12 cellular contexts compared by ENCODE assay signal in the genomic region with DNA sequence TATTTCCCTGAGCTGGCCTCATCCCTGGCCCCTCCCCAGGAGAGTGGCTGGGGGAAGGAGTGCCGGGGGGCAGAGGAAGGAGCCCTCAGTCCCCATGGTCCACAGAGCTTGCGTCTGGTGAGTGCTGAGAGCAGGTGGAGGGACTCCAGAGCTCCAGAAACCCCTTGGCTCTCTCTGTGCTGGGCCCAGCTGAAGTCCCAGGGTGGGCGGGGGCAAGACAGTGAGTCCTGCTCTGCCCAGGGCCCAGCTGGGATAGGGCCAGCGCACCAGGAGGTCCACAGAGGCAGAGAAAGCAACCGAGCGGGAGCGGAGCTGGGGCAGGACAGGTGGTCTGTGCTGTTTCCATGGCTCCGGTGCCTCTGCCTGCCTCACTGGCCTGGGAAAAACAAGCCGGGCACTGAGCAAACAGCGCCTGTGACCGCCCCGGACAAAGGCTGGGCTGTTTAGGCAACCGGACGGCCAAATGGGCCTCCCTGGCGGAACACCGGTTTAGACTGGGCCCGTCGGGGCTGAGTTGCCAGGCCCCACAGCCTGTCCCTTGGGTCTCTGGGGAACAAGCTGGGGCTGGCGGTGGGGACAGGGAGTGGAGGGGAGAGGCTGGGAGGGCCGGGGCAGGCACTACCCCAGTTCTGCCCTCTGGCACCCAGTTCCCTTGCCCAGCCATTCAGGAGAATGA. TPM values are rescaled to one million over a fixed set of nuclear protein-coding genes. Genes with fewer than 3 reads are reported as not detected.
DNase-seq lines count a peak whose midpoint lies in the region; ATAC-seq and TF ChIP-seq lines count a peak whose summit lies in the region.
"Had no signal": no experiment of that assay in that cellular context is flagged by ENCODE, and none has a peak within 500 bp of the region (broad histone marks: within the 10 kb centered on the region; RNA-seq: fewer than 3 reads in every experiment).

No MANE protein-coding gene starts in this region.

- peaks cover 9% of the 10 kb centered on the region for H3K4me1 Mint-ChIP-seq in activated T-helper 1 cell treated with anti-CD3 and anti-CD28 coated beads, Interleukin-12 subunit alpha, Interleukin-12 subunit beta, Interleukin-2, Interleukin-4 antibody, amounts not matched to agents 30 ng/mL and 10 ng/mL and 1 ng/mL, durations not matched to agents 14 hours and 24 hours and 36 hours (ENCODE audit: low read depth)

- TF ChIP-seq EP300 in stomach (IDR thresholded peaks at IDR 0.05): no peak

- H3K36me3 ChIP-seq in esophagus squamous epithelium (no peaks in the 10 kb centered on the region), mesenchymal stem cell (ENCODE audit: control insufficient read depth in 1 of 2, insufficient read depth in 2 of 2, low read depth in 1 of 2, low read length in 2 of 2) (peaks cover 0 to 3% of the 10 kb centered on the region in 2 experiments), stomach (no peaks in the 10 kb centered on the region), PC-9 (ENCODE audit: low read depth) (no peaks in the 10 kb centered on the region)

- H3K36me3 Mint-ChIP-seq in activated T-helper 1 cell treated with anti-CD3 and anti-CD28 coated beads, Interleukin-12 subunit alpha, Interleukin-12 subunit beta, Interleukin-2, Interleukin-4 antibody, amounts not matched to agents 30 ng/mL and 10 ng/mL and 1 ng/mL, durations not matched to agents 14 hours and 24 hours and 36 hours (ENCODE audit: low read depth): no peaks in the 10 kb centered on the region

- H3K14ac ChIP-seq in mesenchymal stem cell (ENCODE audit: low read length in 2 of 2): no peak overlapping the region

- no peaks in the 10 kb centered on the region for H3K9me2 ChIP-seq in PC-9 (ENCODE audit: insufficient read depth)

- WGBS in esophagus squamous epithelium, 2 donors: 60 to 84% methylated on average over 1 to 6 of the region's 20 CpGs
- WGBS in mesenchymal stem cell: 96% methylated on average over 20 of the region's 20 CpGs
- 53 to 80% (median 71%) methylated on average over 6 to 20 of the region's 20 CpGs for WGBS in stomach, 5 donors

- DNase-seq in RWPE1 (ENCODE audit: low spot score) (no peak), esophagus squamous epithelium (lab: John Stamatoyannopoulos, UW) (no peak), mesenchymal stem cell (no peak), stomach (peak; percentile 72), PC-9 (no peak), cortex of kidney (lab: John Stamatoyannopoulos, UW) (no peak)
- no peak for DNase-seq in activated T-helper 1 cell treated with anti-CD3 and anti-CD28 coated beads, Interleukin-12 subunit alpha, Interleukin-12 subunit beta, Interleukin-2, Interleukin-4 antibody, amounts not matched to agents 30 ng/mL and 10 ng/mL and 1 ng/mL, durations not matched to agents 14 hours and 24 hours and 36 hours (ENCODE audit: low spot score)
- DNase-seq: COR-L47; NCI-H1105 treated with DMSO at 0.1 percent for 48 hours; stimulated activated naive CD8-positive, alpha-beta T cell treated with anti-CD3 and anti-CD28 coated beads, Interleukin-15, Interleukin-2, amounts not matched to agents 100 U/mL and 50 U/mL, for 24 hours; T-helper 9 cell had no signal

- H3F3A ChIP-seq in PC-9 (ENCODE audit: insufficient read depth, low read depth): peaks cover 43% of the 10 kb centered on the region

- peak overlapping the region; percentile 100 for H3K27ac ChIP-seq in RWPE1
- H3K27ac ChIP-seq in esophagus squamous epithelium: peak overlapping the region; percentile 72 to 97 (median 93)
- no peak overlapping the region for H3K27ac ChIP-seq in mesenchymal stem cell (ENCODE audit: low read length, poor library complexity, severe bottlenecking)
- peak overlapping the region; percentile 60 to 98 (median 97) for H3K27ac ChIP-seq in stomach
- H3K27ac ChIP-seq in PC-9: no peak overlapping the region

- peak overlapping the region; percentile 69 for H2AK5ac ChIP-seq in mesenchymal stem cell (ENCODE audit: low read length, severe bottlenecking)

- peak overlapping the region; percentile 9 for H4K91ac ChIP-seq in mesenchymal stem cell (ENCODE audit: low read length)

- no peak overlapping the region for H4K8ac ChIP-seq in mesenchymal stem cell (ENCODE audit: low read length)

- H2BK12ac ChIP-seq in mesenchymal stem cell (ENCODE audit: low read length in 2 of 2): peak overlapping the region in 1 of 2 experiments; percentile 3

- POLR2A ChIA-PET in RWPE1 (lab: Yijun Ruan, JAX; ENCODE audit: low non-redundant PET) (no interaction called here), PC-9 (lab: Charles Lee; ENCODE audit: unreplicated experiment) (no interaction called here)

- H3K27me3 ChIP-seq in esophagus squamous epithelium: no peaks in the 10 kb centered on the region
- no peaks in the 10 kb centered on the region for H3K27me3 ChIP-seq in mesenchymal stem cell (ENCODE audit: control insufficient read depth in 1 of 2, insufficient read depth in 1 of 2, low read length in 2 of 2)
- no peaks in the 10 kb centered on the region for H3K27me3 ChIP-seq in stomach
- no peaks in the 10 kb centered on the region for H3K27me3 ChIP-seq in PC-9 (ENCODE audit: insufficient read depth, low read depth)

- H3K27ac Mint-ChIP-seq in activated T-helper 1 cell treated with anti-CD3 and anti-CD28 coated beads, Interleukin-12 subunit alpha, Interleukin-12 subunit beta, Interleukin-2, Interleukin-4 antibody, amounts not matched to agents 30 ng/mL and 10 ng/mL and 1 ng/mL, durations not matched to agents 14 hours and 24 hours and 36 hours: no peak overlapping the region

- no peak overlapping the region for H2BK5ac ChIP-seq in mesenchymal stem cell (ENCODE audit: low read depth, low read length, poor library complexity, severe bottlenecking)

- H3K4me1 ChIP-seq in esophagus squamous epithelium (peaks cover 40 to 94% (median 64%) of the 10 kb centered on the region in 3 donors), mesenchymal stem cell (ENCODE audit: control insufficient read depth, insufficient read depth, low read depth, low read length) (peaks cover 68% of the 10 kb centered on the region), stomach (peaks cover 40 to 67% (median 64%) of the 10 kb centered on the region in 4 donors), PC-9 (replicated peaks; ENCODE audit: insufficient read depth) (peaks cover 49% of the 10 kb centered on the region)

- no TSS peak for BruUV-seq in PC-9 (replicated peaks; lab: Mats Ljungman, UMichigan)

- peaks cover 3% of the 10 kb centered on the region for H3K79me1 ChIP-seq in mesenchymal stem cell (replicated peaks; ENCODE audit: low read length, poor library complexity, severe bottlenecking)

- peak overlapping the region; percentile 63 for H2BK15ac ChIP-seq in mesenchymal stem cell (ENCODE audit: low read depth, poor library complexity, severe bottlenecking)

- H3K9ac ChIP-seq in mesenchymal stem cell (ENCODE audit: low read length): peak overlapping the region; percentile 63

- peaks cover 4% of the 10 kb centered on the region for H3K9me3 Mint-ChIP-seq in activated T-helper 1 cell treated with anti-CD3 and anti-CD28 coated beads, Interleukin-12 subunit alpha, Interleukin-12 subunit beta, Interleukin-2, Interleukin-4 antibody, amounts not matched to agents 30 ng/mL and 10 ng/mL and 1 ng/mL, durations not matched to agents 14 hours and 24 hours and 36 hours

- ATAC-seq in HG03196 (IDR thresholded peaks at IDR 0.05; ENCODE audit: unreplicated experiment): no peak
- ATAC-seq: stimulated activated naive CD8-positive, alpha-beta T cell treated with anti-CD3 and anti-CD28 coated beads, Interleukin-15, Interleukin-2, amounts not matched to agents 100 U/mL and 50 U/mL, for 24 hours had no signal

- peak overlapping the region in 1 of 2 experiments; percentile 21 for H3K18ac ChIP-seq in mesenchymal stem cell (ENCODE audit: low read depth in 1 of 2, low read length in 2 of 2)

- no peak overlapping the region for H3K23ac ChIP-seq in mesenchymal stem cell (ENCODE audit: low read length in 2 of 2)

- H3K4ac ChIP-seq in mesenchymal stem cell (ENCODE audit: low read depth in 1 of 2, low read length in 2 of 2): peak overlapping the region in 1 of 2 experiments; percentile 55

- H3K79me2 ChIP-seq in PC-9 (ENCODE audit: low read depth): no peaks in the 10 kb centered on the region

- no peak overlapping the region for H3K4me2 ChIP-seq in mesenchymal stem cell (ENCODE audit: low read length, poor library complexity, severe bottlenecking)
- H3K4me2 ChIP-seq in PC-9: no peak overlapping the region

- peaks cover 8% of the 10 kb centered on the region for H3K27me3 Mint-ChIP-seq in activated T-helper 1 cell treated with anti-CD3 and anti-CD28 coated beads, Interleukin-12 subunit alpha, Interleukin-12 subunit beta, Interleukin-2, Interleukin-4 antibody, amounts not matched to agents 30 ng/mL and 10 ng/mL and 1 ng/mL, durations not matched to agents 14 hours and 24 hours and 36 hours (ENCODE audit: insufficient read depth)

- H3K4me3 ChIP-seq in esophagus squamous epithelium (no peak overlapping the region), mesenchymal stem cell (ENCODE audit: insufficient read depth in 1 of 2, low read depth in 1 of 2, low read length in 2 of 2) (no peak overlapping the region), stomach (no peak overlapping the region), PC-9 (no peak overlapping the region)

- no peak overlapping the region for H2AFZ ChIP-seq in mesenchymal stem cell (ENCODE audit: low read depth, low read length)
- H2AFZ ChIP-seq in PC-9: no peak overlapping the region

- TF ChIP-seq CTCF in RWPE1 (conservative IDR thresholded peaks at IDR 0.05; ENCODE audit: low read depth): no peak
- no peak for TF ChIP-seq CTCF in esophagus squamous epithelium (IDR thresholded peaks at IDR 0.05)
- TF ChIP-seq CTCF in stomach (IDR thresholded peaks at IDR 0.05): no peak
- TF ChIP-seq CTCF in PC-9 (conservative IDR thresholded peaks at IDR 0.05): no peak

- intact Hi-C loops in esophagus squamous epithelium (cut with DNase I): no loop called here
- intact Hi-C loops in stomach (cut with DNase I; ENCODE audit: low total_unique reads): loop anchor here (10.0 kb wide), 1 partner anchor 64 kb away; no protein-coding TSS in a partner anchor
- intact Hi-C loops in PC-9 (cut with micrococcal nuclease; ENCODE audit: unreplicated experiment): no loop called here
- intact Hi-C loops in activated T-helper 1 cell treated with anti-CD3 and anti-CD28 coated beads, Interleukin-12 subunit alpha, Interleukin-12 subunit beta, Interleukin-2, Interleukin-4 antibody, amounts not matched to agents 30 ng/mL and 10 ng/mL and 1 ng/mL, durations not matched to agents 14 hours and 24 hours and 36 hours (cut with micrococcal nuclease): no loop called here

- no peak overlapping the region for H3K4me3 Mint-ChIP-seq in activated T-helper 1 cell treated with anti-CD3 and anti-CD28 coated beads, Interleukin-12 subunit alpha, Interleukin-12 subunit beta, Interleukin-2, Interleukin-4 antibody, amounts not matched to agents 30 ng/mL and 10 ng/mL and 1 ng/mL, durations not matched to agents 14 hours and 24 hours and 36 hours

- H4K20me1 ChIP-seq in PC-9 (ENCODE audit: insufficient read depth): no peaks in the 10 kb centered on the region

- peak overlapping the region; percentile 27 for H2BK120ac ChIP-seq in mesenchymal stem cell (ENCODE audit: low read depth, low read length)

- TF ChIP-seq POLR2A in esophagus squamous epithelium (IDR thresholded peaks at IDR 0.05): no peak
- no peak for TF ChIP-seq POLR2A in stomach (IDR thresholded peaks at IDR 0.05)

- CTCF ChIA-PET in RWPE1 (lab: Yijun Ruan, JAX): no interaction called here
- CTCF ChIA-PET in PC-9 (lab: Charles Lee): no interaction called here

- peaks cover 0 to 7% (median 0%) of the 10 kb centered on the region in 3 donors for H3K9me3 ChIP-seq in esophagus squamous epithelium
- peaks cover 9% of the 10 kb centered on the region for H3K9me3 ChIP-seq in mesenchymal stem cell (ENCODE audit: control insufficient read depth, low read length)
- H3K9me3 ChIP-seq in stomach: peaks cover 0 to 9% (median 4%) of the 10 kb centered on the region in 4 donors
- 0 out of 2 replicates have a peak, but pooled peaks cover 4% of the 10 kb centered on the region for H3K9me3 ChIP-seq in PC-9 (ENCODE audit: insufficient read depth, low read depth)

RNA-seq across cellular contexts. Expression of a gene that starts 34.1 kb away (rescaled TPM):
- 10 to 100 TPM; 10.6 to 27.0 (median 16.1) TPM for total RNA-seq in esophagus squamous epithelium
- polyA plus RNA-seq in mesenchymal stem cell (2013, experiment 1 of 2): not detected
- polyA plus RNA-seq in mesenchymal stem cell (2013, experiment 2 of 2): not detected
- not detected for total RNA-seq in stomach
- 1 to 10 TPM in 1 of 3 donors, under 1 TPM in 1, not detected in 1; 0.06 to 2.0 TPM for polyA plus RNA-seq in stomach
- 66.9 and 75.5 TPM in 2 replicates for total RNA-seq in PC-9 (2021)
- total RNA-seq in activated T-helper 1 cell treated with anti-CD3 and anti-CD28 coated beads, Interleukin-12 subunit alpha, Interleukin-12 subunit beta, Interleukin-2, Interleukin-4 antibody, amounts not matched to agents 30 ng/mL and 10 ng/mL and 1 ng/mL, durations not matched to agents 14 hours and 24 hours and 36 hours: not detected in 2 replicates

Comparison
In these comparisons a context has a peak if more than half of its experiments do, and no peak if none do; other contexts are left out.
1. H3K27ac ChIP-seq: peak in RWPE1 (single experiment), esophagus squamous epithelium (4 of 4) and stomach (5 of 5); none in mesenchymal stem cell (single experiment) and PC-9 (single experiment).
2. RNA of a gene that starts 34.1 kb away (total RNA-seq): 66.9 to 75.5 TPM in PC-9 and 10.6 to 27.0 TPM in esophagus squamous epithelium; not detected in stomach and not detected in activated T-helper 1 cell treated with anti-CD3 and anti-CD28 coated beads, Interleukin-12 subunit alpha, Interleukin-12 subunit beta, Interleukin-2, Interleukin-4 antibody, amounts not matched to agents 30 ng/mL and 10 ng/mL and 1 ng/mL, durations not matched to agents 14 hours and 24 hours and 36 hours; every median in the first group is over 10 times any median in the second.